ENCODE assay signal across 1 cellular context in the genomic region with DNA sequence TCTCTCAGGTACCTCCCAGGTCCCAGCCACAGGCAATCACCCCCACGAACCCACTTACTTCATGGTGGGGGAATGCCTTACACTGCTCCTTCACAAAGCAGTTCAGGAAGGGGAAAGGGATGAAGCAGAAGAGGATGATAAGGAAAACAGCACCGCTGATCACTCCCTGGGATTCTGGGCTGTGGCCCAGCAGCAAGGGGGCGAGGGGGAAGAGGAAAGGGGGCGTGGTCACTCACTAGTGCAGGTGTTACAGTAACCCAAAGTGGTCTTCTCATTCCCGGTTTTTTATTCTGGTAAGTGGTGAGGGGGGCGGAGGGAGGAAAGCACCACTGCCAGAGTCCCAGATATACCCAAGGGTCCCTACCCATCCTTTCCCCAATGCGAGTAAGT.
A peak's percentile ranks its signal among the peaks of the same experiment; 100 is the strongest.
TF ChIP-seq lines count a peak whose summit lies in the region.

No MANE protein-coding gene starts in this region.

TF ChIP-seq in H1, 55 proteins besides CTCF, POLR2A, EP300 and RAD21:
- TF ChIP-seq TAF7 (optimal IDR thresholded peaks at IDR 0.05; ENCODE audit: borderline replicate concordance, low read depth, low read length) (no peak), TAF1 (IDR thresholded peaks at IDR 0.05; ENCODE audit: low read depth, low read length) (no peak), SIN3A (conservative IDR thresholded peaks at IDR 0.05 in 1 of 2, IDR thresholded peaks at IDR 0.05 in 1 of 2; ENCODE audit: low read depth in 1 of 2, low read length in 2 of 2) (peak; percentile 13 to 42; a peak in 1 of 4 replicates), POLR2AphosphoS5 (IDR thresholded peaks at IDR 0.05; ENCODE audit: low read depth, low read length) (no peak)
